28 cellular contexts compared by ENCODE assay signal in genomic region chr2:25438793-25439192, GRCh38.
"Had no signal": no experiment of that assay in that cellular context is flagged by ENCODE, and none has a peak within 500 bp of the region (broad histone marks: within the 10 kb centered on the region; RNA-seq: fewer than 3 reads in every experiment).

No MANE protein-coding gene starts in this region.

- H3K27ac ChIP-seq: colonic mucosa, esophagus muscularis mucosa, foreskin keratinocyte, gastroesophageal sphincter, heart left ventricle, hepatocyte, ovary, psoas muscle, skin epidermis, spleen, thoracic aorta, tibial nerve, upper lobe of left lung had no signal

- FAIRE-seq: endothelial cell of umbilical vein, kidney, urothelium cell line had no signal

- H2AFZ ChIP-seq: hepatocyte had no signal

- H3K4me3 Mint-ChIP-seq: dendritic cell treated with granulocyte-macrophage colony-stimulating factor and Interleukin-4, amounts not matched to agents 40 ng/mL and 50 ng/mL, for 4 days; memory B cell; nephron; stimulated activated naive B cell treated with anti-CD40 and anti-IgM and Interleukin-4, amounts not matched to agents 10 μg/mL and 1 μg/mL and 100 μg/mL, for 72 hours; stimulated activated naive CD8-positive, alpha-beta T cell treated with anti-CD3 and anti-CD28 coated beads, Interleukin-15, Interleukin-2, amounts not matched to agents 100 ng/mL and 50 ng/mL, for 24 hours had no signal

- H3K4me3 ChIP-seq: colonic mucosa, esophagus muscularis mucosa, gastroesophageal sphincter, heart left ventricle, hepatocyte, lung, ovary, psoas muscle, skin epidermis, spleen, thoracic aorta, tibial nerve, upper lobe of left lung had no signal

- H3K4me1 ChIP-seq: colonic mucosa, foreskin keratinocyte, heart left ventricle, psoas muscle, spleen, tibial nerve, upper lobe of left lung had no signal

- H3K79me2 ChIP-seq: hepatocyte had no signal

- H3K4me2 ChIP-seq: hepatocyte had no signal

- DNase-seq: colonic mucosa; effector memory CD4-positive, alpha-beta T cell; foreskin keratinocyte; heart left ventricle; kidney; nucleus accumbens; ovary; posterior cingulate gyrus; psoas muscle; right cardiac atrium; spleen; stimulated activated CD4-positive, alpha-beta T cell treated with anti-CD3 and anti-CD28 coated beads, Interleukin-4, amount 100 ng/mL, for 4 hours; stimulated activated naive B cell treated with anti-CD40 and anti-IgM and Interleukin-4, amounts not matched to agents 10 μg/mL and 1 μg/mL and 100 μg/mL, for 72 hours; upper lobe of left lung had no signal

- H3K9me3 Mint-ChIP-seq: dendritic cell treated with granulocyte-macrophage colony-stimulating factor and Interleukin-4, amounts not matched to agents 40 ng/mL and 50 ng/mL, for 4 days; memory B cell; nephron; stimulated activated naive CD8-positive, alpha-beta T cell treated with anti-CD3 and anti-CD28 coated beads, Interleukin-15, Interleukin-2, amounts not matched to agents 100 ng/mL and 50 ng/mL, for 24 hours had no signal

- H3K27me3 Mint-ChIP-seq: dendritic cell treated with granulocyte-macrophage colony-stimulating factor and Interleukin-4, amounts not matched to agents 40 ng/mL and 50 ng/mL, for 4 days; memory B cell; stimulated activated naive B cell treated with anti-CD40 and anti-IgM and Interleukin-4, amounts not matched to agents 10 μg/mL and 1 μg/mL and 100 μg/mL, for 72 hours; stimulated activated naive CD8-positive, alpha-beta T cell treated with anti-CD3 and anti-CD28 coated beads, Interleukin-15, Interleukin-2, amounts not matched to agents 100 ng/mL and 50 ng/mL, for 24 hours had no signal

- ATAC-seq: foreskin keratinocyte, gastroesophageal sphincter, heart left ventricle, left lobe of liver, psoas muscle, right cardiac atrium had no signal

- H3K27me3 ChIP-seq: colonic mucosa, esophagus muscularis mucosa, foreskin keratinocyte, gastroesophageal sphincter, heart left ventricle, hepatocyte, ovary, spleen, tibial nerve, upper lobe of left lung had no signal

- H3K9me3 ChIP-seq: colonic mucosa, esophagus muscularis mucosa, gastroesophageal sphincter, ovary, psoas muscle, spleen, thoracic aorta, tibial nerve, upper lobe of left lung had no signal

- H3K4me1 Mint-ChIP-seq: nephron had no signal

- H3K27ac Mint-ChIP-seq: dendritic cell treated with granulocyte-macrophage colony-stimulating factor and Interleukin-4, amounts not matched to agents 40 ng/mL and 50 ng/mL, for 4 days; memory B cell; nephron; stimulated activated naive B cell treated with anti-CD40 and anti-IgM and Interleukin-4, amounts not matched to agents 10 μg/mL and 1 μg/mL and 100 μg/mL, for 72 hours; stimulated activated naive CD8-positive, alpha-beta T cell treated with anti-CD3 and anti-CD28 coated beads, Interleukin-15, Interleukin-2, amounts not matched to agents 100 ng/mL and 50 ng/mL, for 24 hours had no signal

- H3K36me3 ChIP-seq: colonic mucosa, esophagus muscularis mucosa, gastroesophageal sphincter, ovary, upper lobe of left lung had no signal
